In the genomic region with DNA sequence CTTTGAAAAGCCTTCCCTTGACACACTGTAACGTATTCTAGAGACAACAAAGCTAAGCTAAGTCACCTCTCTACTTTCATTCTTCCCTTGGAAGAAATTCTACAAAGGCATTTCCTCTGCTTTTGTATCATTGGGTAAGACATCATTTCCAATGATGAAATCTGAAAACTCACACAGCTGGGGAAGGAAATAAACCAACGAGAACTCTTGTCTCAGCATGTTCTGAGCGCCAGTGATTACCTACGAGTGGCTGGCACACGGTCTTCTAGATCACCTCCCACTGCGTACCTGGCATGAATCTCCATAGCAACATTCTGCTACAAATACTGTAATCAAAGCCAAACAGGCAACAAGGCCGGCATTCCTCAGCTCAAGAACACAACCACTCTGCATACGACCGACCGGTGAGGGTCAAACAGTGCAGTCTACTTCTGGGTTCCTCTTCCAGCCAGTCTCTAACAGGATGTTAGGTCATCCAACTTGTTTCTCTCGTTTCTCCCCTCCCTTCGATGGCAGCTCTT, we compare ENCODE assay signal across 8 cellular contexts. TPM values are rescaled to one million over a fixed set of nuclear protein-coding genes. Genes with fewer than 3 reads are reported as not detected.
DNase-seq lines count a peak whose midpoint lies in the region; ATAC-seq and TF ChIP-seq lines count a peak whose summit lies in the region.

No MANE protein-coding gene starts in this region.

- no peaks in the 10 kb centered on the region for H3K27me3 ChIP-seq in PC-3 (ENCODE audit: low read length)
- no peaks in the 10 kb centered on the region for H3K27me3 ChIP-seq in right atrium auricular region
- no peaks in the 10 kb centered on the region for H3K27me3 ChIP-seq in sigmoid colon

- H3K9me3 ChIP-seq in PC-3 (ENCODE audit: low read length): no peaks in the 10 kb centered on the region
- H3K9me3 ChIP-seq in right atrium auricular region: no peaks in the 10 kb centered on the region
- H3K9me3 ChIP-seq in sigmoid colon: no peaks in the 10 kb centered on the region

- peak overlapping the region; percentile 74 for H3K9ac ChIP-seq in PC-3 (ENCODE audit: low read length)

- peaks cover 29% of the 10 kb centered on the region for H4K20me1 ChIP-seq in PC-3 (ENCODE audit: low read length)

- H3K36me3 ChIP-seq in PC-3 (ENCODE audit: low read depth, low read length) (peaks cover 4% of the 10 kb centered on the region; the same call in 1 of the 2 replicates), right atrium auricular region (no peaks in the 10 kb centered on the region), sigmoid colon (no peaks in the 10 kb centered on the region)

- ATAC-seq in HG03460 (IDR thresholded peaks at IDR 0.05; ENCODE audit: unreplicated experiment) (peak; percentile 49), PC-3 (peak; percentile 45), GM18520 (IDR thresholded peaks at IDR 0.05; ENCODE audit: unreplicated experiment) (no peak)

- H3K27ac ChIP-seq in PC-3 (ENCODE audit: low read length): peak overlapping the region; percentile 90
- H3K27ac ChIP-seq in right atrium auricular region: peak overlapping the region; percentile 89 to 96
- H3K27ac ChIP-seq in sigmoid colon: peak overlapping the region; percentile 52 to 79 (median 62)

- no peak for TF ChIP-seq POLR2A in sigmoid colon (IDR thresholded peaks at IDR 0.05)

- DNase-seq in EL (peak; percentile 42), PC-3 (peak; percentile 90), amniotic epithelial cell (ENCODE audit: low read depth) (peak; percentile 84), right atrium auricular region (ENCODE audit: low spot score) (peak; percentile 69), sigmoid colon (no peak), HEK293T (ENCODE audit: extremely low spot score) (no peak)

- H3K9me2 ChIP-seq in PC-3 (replicated peaks; ENCODE audit: low read length): no peaks in the 10 kb centered on the region

- H3K4me3 ChIP-seq in PC-3 (ENCODE audit: low read length) (peak overlapping the region; percentile 48), right atrium auricular region (peak overlapping the region in 1 of 2 donors; percentile 20), sigmoid colon (peak overlapping the region in 1 of 4 donors; percentile 11)

- H3K4me1 ChIP-seq in PC-3 (ENCODE audit: insufficient read depth, low read length) (peaks cover 91% of the 10 kb centered on the region), right atrium auricular region (peaks cover 0 to 92% of the 10 kb centered on the region in 2 donors), sigmoid colon (peaks cover 0 to 59% (median 55%) of the 10 kb centered on the region in 4 donors)

- H3K79me2 ChIP-seq in PC-3 (ENCODE audit: low read length): peaks cover 99% of the 10 kb centered on the region

- intact Hi-C loops in PC-3 (cut with micrococcal nuclease) (no loop called here), sigmoid colon (cut with DNase I) (no loop called here)

- POLR2A ChIA-PET in PC-3 (lab: Charles Lee; ENCODE audit: unreplicated experiment) (interaction anchor here (0.8 to 1.9 kb wide), 2 partner anchors 10 to 87 kb away, joined by 4 to 16 read pairs; a partner anchor contains a TSS), HEK293T (lab: Yijun Ruan, JAX) (interaction anchor here (1.0 to 1.4 kb wide), 3 partner anchors 27 to 344 kb away, joined by 3 to 4 read pairs (median 3); a partner anchor contains a TSS)

- TSS peak; percentile 26 for BruUV-seq in PC-3 (replicated peaks; lab: Mats Ljungman, UMichigan)

- H3K4me2 ChIP-seq in PC-3 (ENCODE audit: low read length): peak overlapping the region; percentile 77

- 5 to 12% methylated on average over 12 of the region's 12 CpGs for WGBS in sigmoid colon, 2 donors

- peaks cover 27% of the 10 kb centered on the region for H3F3A ChIP-seq in PC-3 (ENCODE audit: low read length, unreplicated experiment)

- CTCF ChIA-PET in PC-3 (lab: Charles Lee): interaction anchor here (1.4 kb wide), 1 partner anchor 28 kb away, joined by 3 read pairs; no protein-coding TSS in a partner anchor
- CTCF ChIA-PET in HEK293T (lab: Yijun Ruan, JAX): interaction anchor here (0.7 to 0.8 kb wide), 2 partner anchors 12 to 28 kb away, joined by 3 read pairs; no protein-coding TSS in a partner anchor

- no peak overlapping the region for H2AFZ ChIP-seq in PC-3 (ENCODE audit: low read length)

- TF ChIP-seq EP300 in sigmoid colon (IDR thresholded peaks at IDR 0.05): no peak

- TF ChIP-seq CTCF in PC-3 (conservative IDR thresholded peaks at IDR 0.05; ENCODE audit: low read depth, low read length) (no peak), right atrium auricular region (IDR thresholded peaks at IDR 0.05) (no peak), sigmoid colon (IDR thresholded peaks at IDR 0.05) (no peak)

TF ChIP-seq in HEK293T, 16 proteins besides CTCF, POLR2A, EP300 and RAD21:
- TF ChIP-seq SP1 (IDR thresholded peaks at IDR 0.05): no peak
- no peak for TF ChIP-seq LEF1 (IDR thresholded peaks at IDR 0.05; ENCODE audit: borderline replicate concordance)
- no peak for TF ChIP-seq TARDBP (IDR thresholded peaks at IDR 0.05)
- TF ChIP-seq ZNF384 (IDR thresholded peaks at IDR 0.05): no peak
- TF ChIP-seq FOXA1 (IDR thresholded peaks at IDR 0.05): no peak
- no peak for TF ChIP-seq NFRKB (IDR thresholded peaks at IDR 0.05)
- no peak; the same call in 1 of the 2 replicates for TF ChIP-seq L3MBTL2 (conservative IDR thresholded peaks at IDR 0.05)
- TF ChIP-seq ELF4 (IDR thresholded peaks at IDR 0.05): no peak
- no peak for TF ChIP-seq FOXM1 (IDR thresholded peaks at IDR 0.05; ENCODE audit: borderline replicate concordance)
- no peak for TF ChIP-seq HDGF (IDR thresholded peaks at IDR 0.05; ENCODE audit: borderline replicate concordance)
- TF ChIP-seq, protein P1, sequence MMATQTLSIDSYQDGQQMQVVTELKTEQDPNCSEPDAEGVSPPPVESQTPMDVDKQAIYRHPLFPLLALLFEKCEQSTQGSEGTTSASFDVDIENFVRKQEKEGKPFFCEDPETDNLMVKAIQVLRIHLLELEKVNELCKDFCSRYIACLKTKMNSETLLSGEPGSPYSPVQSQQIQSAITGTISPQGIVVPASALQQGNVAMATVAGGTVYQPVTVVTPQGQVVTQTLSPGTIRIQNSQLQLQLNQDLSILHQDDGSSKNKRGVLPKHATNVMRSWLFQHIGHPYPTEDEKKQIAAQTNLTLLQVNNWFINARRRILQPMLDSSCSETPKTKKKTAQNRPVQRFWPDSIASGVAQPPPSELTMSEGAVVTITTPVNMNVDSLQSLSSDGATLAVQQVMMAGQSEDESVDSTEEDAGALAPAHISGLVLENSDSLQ (IDR thresholded peaks at IDR 0.05): no peak
- TF ChIP-seq BHLHE40 (IDR thresholded peaks at IDR 0.05; ENCODE audit: borderline replicate concordance): no peak
- no peak for TF ChIP-seq ARNT (IDR thresholded peaks at IDR 0.05)
- no peak for TF ChIP-seq CTBP1 (IDR thresholded peaks at IDR 0.05; ENCODE audit: borderline replicate concordance)

RNA-seq across cellular contexts. Expression of a gene that starts 7.6 kb away (rescaled TPM):
- total RNA-seq in PC-3 (2014; rRNA removed) (74.3 and 80.8 TPM in 2 replicates), right atrium auricular region (10 to 100 TPM; 28.5 to 41.1 TPM), sigmoid colon (10 to 100 TPM in 3 of 4 donors, 1 to 10 TPM in 1; 8.6 to 17.2 (median 15.3) TPM)
- polyA plus RNA-seq in sigmoid colon: 10 to 100 TPM; 53.2 to 64.7 (median 54.1) TPM

RNA-seq across cellular contexts. Expression of a gene that starts 53.0 kb away (rescaled TPM):
- 46.1 and 83.6 TPM in 2 replicates for total RNA-seq in PC-3 (2014; rRNA removed)
- 10 to 100 TPM; 32.4 to 43.8 TPM for total RNA-seq in right atrium auricular region
- 10 to 100 TPM in 1 of 4 donors, 1 to 10 TPM in 3; 4.2 to 15.2 (median 5.5) TPM for total RNA-seq in sigmoid colon
- polyA plus RNA-seq in sigmoid colon: 10 to 100 TPM; 21.5 to 77.4 (median 24.6) TPM

Comparison
In these comparisons a context has a peak if more than half of its experiments do, and no peak if none do; other contexts are left out.
1. DNase-seq: peak in EL (single experiment), PC-3 (single experiment), amniotic epithelial cell (single experiment) and right atrium auricular region (single experiment); none in sigmoid colon (single experiment) and HEK293T (single experiment).
2. Peak in every context shown above with its lines, with median percentiles within 50 percentile points of each other: H3K27ac ChIP-seq.